ENCODE assay signal across 10 cellular contexts in the genomic region with DNA sequence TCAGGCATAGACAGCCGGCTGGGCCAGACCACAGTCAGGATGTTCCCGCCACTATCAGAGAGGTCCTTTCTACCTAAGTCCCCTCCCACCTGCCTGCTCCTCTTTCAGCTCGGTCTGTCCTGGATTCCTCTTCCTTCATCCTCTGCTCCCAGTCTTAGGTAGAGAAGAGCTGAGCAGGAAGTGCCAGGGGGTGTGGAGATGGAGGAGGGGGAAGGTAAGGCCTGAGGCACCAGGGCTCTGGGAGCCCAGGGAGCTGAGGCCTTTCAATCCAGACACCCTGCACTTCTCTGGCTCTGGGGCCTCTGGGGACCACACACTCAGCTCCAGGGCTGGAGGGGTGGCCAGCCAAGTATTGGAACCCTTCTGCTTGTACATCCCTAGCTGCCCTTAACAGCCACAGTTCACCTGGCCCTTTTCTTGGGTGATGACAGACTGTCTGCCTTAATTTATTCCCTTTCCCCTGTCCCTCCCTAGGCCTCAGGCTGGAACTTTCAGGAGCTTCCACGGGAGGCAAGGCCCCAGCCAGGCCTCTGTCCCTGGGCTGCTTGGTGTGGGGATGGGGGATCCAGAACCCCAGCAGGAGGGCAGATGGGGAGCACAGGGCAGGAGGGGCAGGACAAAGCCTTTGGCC. TPM values are rescaled to one million over a fixed set of nuclear protein-coding genes. Genes with fewer than 3 reads are reported as not detected.
DNase-seq lines count a peak whose midpoint lies in the region; ATAC-seq and TF ChIP-seq lines count a peak whose summit lies in the region.
"Had no signal": no experiment of that assay in that cellular context is flagged by ENCODE, and none has a peak within 500 bp of the region (broad histone marks: within the 10 kb centered on the region; RNA-seq: fewer than 3 reads in every experiment).

No MANE protein-coding gene starts in this region.

- H2AK5ac ChIP-seq in H9 (ENCODE audit: insufficient read length, low read length) = no peak overlapping the region

- no peak overlapping the region for H2BK12ac ChIP-seq in H9 (ENCODE audit: insufficient read length, low read depth, low read length)

- H3K27ac ChIP-seq in H9 (ENCODE audit: insufficient read length, low read depth, low read length) (no peak overlapping the region), skeletal muscle tissue (ENCODE audit: low read depth, low read length) (peak overlapping the region; percentile 30)
- H3K27ac ChIP-seq: epithelial cell of prostate had no signal

- no peak overlapping the region for H4K8ac ChIP-seq in H9 (replicated peaks; ENCODE audit: insufficient read length, low read depth, low read length)

- H3K36me3 Mint-ChIP-seq in H9 (ENCODE audit: insufficient read depth in 1 of 3, low read depth in 3 of 3) = no peaks in the 10 kb centered on the region; a peak in 1 of 7 replicates
- peaks cover 20% of the 10 kb centered on the region for H3K36me3 Mint-ChIP-seq in activated CD8-positive, alpha-beta memory T cell treated with anti-CD3 and anti-CD28 coated beads, Interleukin-2, amount 10 ng/mL, durations not matched to agents 7 days and 5 days

- H3K79me2 ChIP-seq in H9 (ENCODE audit: insufficient read depth, low read length) = no peaks in the 10 kb centered on the region

- H2BK5ac ChIP-seq in H9 (ENCODE audit: insufficient read length, low read length) = no peak overlapping the region

- no peak overlapping the region for H4K91ac ChIP-seq in H9 (ENCODE audit: insufficient read length, low read depth, low read length)

- no peak overlapping the region for H3K14ac ChIP-seq in H9 (ENCODE audit: insufficient read depth, low read length)

- H3K9me3 Mint-ChIP-seq in H9 = no peaks in the 10 kb centered on the region; a peak in 1 of 5 replicates
- H3K9me3 Mint-ChIP-seq in activated CD8-positive, alpha-beta memory T cell treated with anti-CD3 and anti-CD28 coated beads, Interleukin-2, amount 10 ng/mL, durations not matched to agents 7 days and 5 days (ENCODE audit: low read depth) = no peaks in the 10 kb centered on the region

- H3K4ac ChIP-seq in H9 (ENCODE audit: low read depth, low read length) = no peak overlapping the region

- no peaks in the 10 kb centered on the region for H4K20me1 ChIP-seq in H9 (ENCODE audit: control insufficient read depth, insufficient read depth, insufficient read length)

- no peak overlapping the region for H3K56ac ChIP-seq in H9 (ENCODE audit: insufficient read length, low read depth, low read length)

- no peak overlapping the region for H2BK120ac ChIP-seq in H9 (ENCODE audit: low read depth, low read length, poor library complexity, severe bottlenecking)

- no peak for TF ChIP-seq CTCF in H9 (conservative IDR thresholded peaks at IDR 0.05)

- H3K79me1 ChIP-seq in H9 (ENCODE audit: insufficient read depth, low read depth, low read length, poor library complexity, severe bottlenecking) = no peaks in the 10 kb centered on the region

- H3K9me3 ChIP-seq in H9 (ENCODE audit: control insufficient read depth, low read depth, low read length) (no peaks in the 10 kb centered on the region), iPS-15b (ENCODE audit: control insufficient read depth, insufficient read depth, low read length) (no peaks in the 10 kb centered on the region), skeletal muscle tissue (ENCODE audit: control insufficient read depth in 3 of 3, low read length in 3 of 3) (no peaks in the 10 kb centered on the region)

- peak; percentile 67 for DNase-seq in H9
- peak; percentile 40 for DNase-seq in activated CD8-positive, alpha-beta memory T cell treated with anti-CD3 and anti-CD28 coated beads, Interleukin-2, amount 10 ng/mL, durations not matched to agents 7 days and 5 days
- no peak for DNase-seq in AG08395 (ENCODE audit: low spot score)
- DNase-seq: EL had no signal

- H3T11ph ChIP-seq in H9 (ENCODE audit: low read length) = no peak overlapping the region

- H3K27me3 Mint-ChIP-seq in H9 (ENCODE audit: low read depth) = no peaks in the 10 kb centered on the region
- H3K27me3 Mint-ChIP-seq in activated CD8-positive, alpha-beta memory T cell treated with anti-CD3 and anti-CD28 coated beads, Interleukin-2, amount 10 ng/mL, durations not matched to agents 7 days and 5 days = no peaks in the 10 kb centered on the region

- no peak overlapping the region for H2AFZ ChIP-seq in H9 (ENCODE audit: low read length)

- peaks cover 15% of the 10 kb centered on the region in 2 experiments for H3K4me1 Mint-ChIP-seq in H9
- H3K4me1 Mint-ChIP-seq in activated CD8-positive, alpha-beta memory T cell treated with anti-CD3 and anti-CD28 coated beads, Interleukin-2, amount 10 ng/mL, durations not matched to agents 7 days and 5 days = peaks cover 91% of the 10 kb centered on the region

- H3K27ac Mint-ChIP-seq in H9 = peak overlapping the region; percentile 7 to 55 (median 26); a peak in 4 of 7 replicates
- H3K27ac Mint-ChIP-seq in activated CD8-positive, alpha-beta memory T cell treated with anti-CD3 and anti-CD28 coated beads, Interleukin-2, amount 10 ng/mL, durations not matched to agents 7 days and 5 days = peak overlapping the region; percentile 75

- H2BK20ac ChIP-seq in H9 (ENCODE audit: low read depth, low read length, poor library complexity, severe bottlenecking) = no peak overlapping the region

- H3K18ac ChIP-seq in H9 (ENCODE audit: insufficient read length, low read depth, low read length) = no peak overlapping the region

- ATAC-seq in activated CD8-positive, alpha-beta memory T cell treated with anti-CD3 and anti-CD28 coated beads, Interleukin-2, amount 10 ng/mL, durations not matched to agents 7 days and 5 days = no peak
- ATAC-seq in GM21360 (IDR thresholded peaks at IDR 0.05; ENCODE audit: unreplicated experiment) (no peak), HG03097 (IDR thresholded peaks at IDR 0.05; ENCODE audit: low FRiP score, unreplicated experiment) (no peak), GM19351 (IDR thresholded peaks at IDR 0.05; ENCODE audit: unreplicated experiment) (no peak)

- peak overlapping the region in 1 of 2 experiments; percentile 10; a peak in 2 of 5 replicates for H3K4me3 Mint-ChIP-seq in H9
- H3K4me3 Mint-ChIP-seq in activated CD8-positive, alpha-beta memory T cell treated with anti-CD3 and anti-CD28 coated beads, Interleukin-2, amount 10 ng/mL, durations not matched to agents 7 days and 5 days = no peak overlapping the region

- H3K9ac ChIP-seq in H9 (ENCODE audit: extremely low read depth, insufficient read length, low read length) = no peak overlapping the region
- peak overlapping the region; percentile 3 for H3K9ac ChIP-seq in iPS-15b (ENCODE audit: low read depth, low read length)
- peak overlapping the region in 1 of 3 donors; percentile 28 for H3K9ac ChIP-seq in skeletal muscle tissue (ENCODE audit: low read depth in 1 of 3, low read length in 3 of 3)

- H3K27me3 ChIP-seq in H9 (ENCODE audit: insufficient read depth, low read length) (no peaks in the 10 kb centered on the region), iPS-15b (ENCODE audit: control insufficient read depth, insufficient read depth, low read length) (no peaks in the 10 kb centered on the region), skeletal muscle tissue (ENCODE audit: control insufficient read depth in 3 of 3, insufficient read depth in 3 of 3, low read length in 3 of 3) (no peaks in the 10 kb centered on the region)

- CTCF ChIA-PET in activated CD8-positive, alpha-beta memory T cell treated with anti-CD3 and anti-CD28 coated beads, Interleukin-2, amount 10 ng/mL, durations not matched to agents 7 days and 5 days (lab: Charles Lee) = interaction anchor here (0.8 to 7.1 kb wide), 7 partner anchors 10 to 66 kb away, joined by 3 to 68 read pairs (median 4); no protein-coding TSS in a partner anchor

- H4K5ac ChIP-seq in H9 (ENCODE audit: insufficient read length, low read depth, low read length) = no peak overlapping the region

- H3K4me3 ChIP-seq in iPS-15b (ENCODE audit: low read depth, low read length) = no peak overlapping the region
- no peak overlapping the region for H3K4me3 ChIP-seq in skeletal muscle tissue (ENCODE audit: low read length in 3 of 3)

- WGBS in H9 (ENCODE audit: extremely low coverage, insufficient read length, low lambda C conversion rate) = no CpG with 5 or more reads among the region's 4 CpGs

- H3K4me1 ChIP-seq in H9 (ENCODE audit: insufficient read depth, low read length) (peaks cover 2% of the 10 kb centered on the region; the same call in 1 of the 2 replicates), iPS-15b (ENCODE audit: control insufficient read depth, insufficient read depth, low read length) (peaks cover 4% of the 10 kb centered on the region), skeletal muscle tissue (ENCODE audit: control insufficient read depth in 3 of 3, insufficient read depth in 3 of 3, low read length in 3 of 3) (peaks cover 15 to 42% (median 37%) of the 10 kb centered on the region in 3 donors)

- no peak overlapping the region for H2BK15ac ChIP-seq in H9 (ENCODE audit: low read depth, low read length)

- H3K36me3 ChIP-seq in iPS-15b (ENCODE audit: control insufficient read depth, insufficient read depth, low read length) (no peaks in the 10 kb centered on the region), skeletal muscle tissue (ENCODE audit: control insufficient read depth in 3 of 3, insufficient read depth in 3 of 3, low read length in 3 of 3) (peaks cover 3 to 8% (median 3%) of the 10 kb centered on the region in 3 donors)

- H3K23me2 ChIP-seq in H9 (ENCODE audit: insufficient read length, low read depth, low read length, poor library complexity, severe bottlenecking) = no peaks in the 10 kb centered on the region

- no peak overlapping the region for H3K4me2 ChIP-seq in H9 (ENCODE audit: insufficient read depth, insufficient read length, low read length)

- no peak overlapping the region for H3K23ac ChIP-seq in H9 (ENCODE audit: insufficient read length, low read depth, low read length)

RNA-seq across cellular contexts. Expression of gene IRF1, which starts 15.6 kb away (rescaled TPM):
- 7.2 and 8.7 TPM in 2 replicates for total RNA-seq in H9 (2021)
- 100 to 1,000 TPM; 205 to 223 TPM for total RNA-seq in activated CD8-positive, alpha-beta memory T cell treated with anti-CD3 and anti-CD28 coated beads, Interleukin-2, amount 10 ng/mL, durations not matched to agents 7 days and 5 days
- 5.2 TPM for total RNA-seq in skeletal muscle tissue

Comparison
In these comparisons a context has a peak if more than half of its experiments do, and no peak if none do; other contexts are left out.
1. RNA of gene IRF1, which starts 15.6 kb away (total RNA-seq): 205 to 223 TPM in activated CD8-positive, alpha-beta memory T cell treated with anti-CD3 and anti-CD28 coated beads, Interleukin-2, amount 10 ng/mL, durations not matched to agents 7 days and 5 days; 7.2 to 8.7 TPM in H9 and 5.2 TPM in skeletal muscle tissue (single experiment); every median in the first group is over 10 times any median in the second.